Comparison of ENCODE assay signal across 24 cellular contexts in genomic region chr19:902093-902370, GRCh38. TPM values are rescaled to one million over a fixed set of nuclear protein-coding genes. Genes with fewer than 3 reads are reported as not detected.
"Had no signal": no experiment of that assay in that cellular context is flagged by ENCODE, and none has a peak within 500 bp of the region (broad histone marks: within the 10 kb centered on the region; RNA-seq: fewer than 3 reads in every experiment).

No MANE protein-coding gene starts in this region.

- H3K27ac ChIP-seq: ascending aorta, Peyer's patch had no signal

- DNase-seq: activated B cell treated with CpG ODN at 0.5 μM for 24 hours; activated CD4-positive, alpha-beta memory T cell treated with anti-CD3 and anti-CD28 coated beads, Interleukin-2, amount 10 ng/mL, durations not matched to agents 7 days and 5 days; activated CD4-positive, alpha-beta T cell treated with anti-CD3 and anti-CD28 coated beads, Interleukin-2, amount 10 ng/mL, durations not matched to agents 7 days and 5 days; activated gamma-delta T cell; activated naive CD4-positive, alpha-beta T cell treated with anti-CD3 and anti-CD28 coated beads, Interleukin-2, amount 10 ng/mL, durations not matched to agents 7 days and 5 days; activated T-cell treated with anti-CD3 and anti-CD28 coated beads for 4 hours; activated T-cell treated with anti-CD3 and anti-CD28 coated beads, Interleukin-2, amount 50 U/mL, for 48 hours; amniotic stem cell; MV-4-11; NCI-H1092 treated with DMSO at 0.1 percent for 48 hours; NCI-H1417 treated with DMSO at 0.1 percent for 48 hours; NCI-H187; NCI-H2081; NCI-H446; NCI-H524; Peyer's patch; SHP77 treated with DMSO at 0.1 percent for 48 hours had no signal

- ATAC-seq: activated T-helper 17 cell treated with anti-CD3 and anti-CD28 coated beads, Interleukin-2, amount 50 U/mL, for 72 hours had no signal

- H3K4me3 Mint-ChIP-seq: activated B cell treated with CpG ODN at 0.5 μM for 24 hours; activated CD4-positive, alpha-beta memory T cell treated with anti-CD3 and anti-CD28 coated beads, Interleukin-2, amount 10 ng/mL, durations not matched to agents 7 days and 5 days; activated CD4-positive, alpha-beta T cell treated with anti-CD3 and anti-CD28 coated beads, Interleukin-2, amount 10 ng/mL, durations not matched to agents 7 days and 5 days; activated naive CD4-positive, alpha-beta T cell treated with anti-CD3 and anti-CD28 coated beads, Interleukin-2, amount 10 ng/mL, durations not matched to agents 7 days and 5 days; activated T-helper 17 cell treated with anti-CD3 and anti-CD28 coated beads, Interleukin-2, amount 50 U/mL, for 72 hours; central memory CD8-positive, alpha-beta T cell; T-helper 1 cell treated with Interleukin-12 subunit alpha and Interleukin-12 subunit beta and Interleukin-4 antibody, amounts not matched to agents 30 μg/mL and 1 μg/mL, for 36 hours had no signal

- H3K4me1 Mint-ChIP-seq: activated T-helper 17 cell treated with anti-CD3 and anti-CD28 coated beads, Interleukin-2, amount 50 U/mL, for 72 hours had no signal

- H3K9me3 Mint-ChIP-seq: activated B cell treated with CpG ODN at 0.5 μM for 24 hours; activated CD4-positive, alpha-beta memory T cell treated with anti-CD3 and anti-CD28 coated beads, Interleukin-2, amount 10 ng/mL, durations not matched to agents 7 days and 5 days; activated CD4-positive, alpha-beta T cell treated with anti-CD3 and anti-CD28 coated beads, Interleukin-2, amount 10 ng/mL, durations not matched to agents 7 days and 5 days; activated naive CD4-positive, alpha-beta T cell treated with anti-CD3 and anti-CD28 coated beads, Interleukin-2, amount 10 ng/mL, durations not matched to agents 7 days and 5 days; activated T-helper 17 cell treated with anti-CD3 and anti-CD28 coated beads, Interleukin-2, amount 50 U/mL, for 72 hours; central memory CD8-positive, alpha-beta T cell; T-helper 1 cell treated with Interleukin-12 subunit alpha and Interleukin-12 subunit beta and Interleukin-4 antibody, amounts not matched to agents 30 μg/mL and 1 μg/mL, for 36 hours had no signal

- H3K27ac Mint-ChIP-seq: activated CD4-positive, alpha-beta memory T cell treated with anti-CD3 and anti-CD28 coated beads, Interleukin-2, amount 10 ng/mL, durations not matched to agents 7 days and 5 days; activated CD4-positive, alpha-beta T cell treated with anti-CD3 and anti-CD28 coated beads, Interleukin-2, amount 10 ng/mL, durations not matched to agents 7 days and 5 days; activated naive CD4-positive, alpha-beta T cell treated with anti-CD3 and anti-CD28 coated beads, Interleukin-2, amount 10 ng/mL, durations not matched to agents 7 days and 5 days; activated T-helper 17 cell treated with anti-CD3 and anti-CD28 coated beads, Interleukin-2, amount 50 U/mL, for 72 hours; T-helper 1 cell treated with Interleukin-12 subunit alpha and Interleukin-12 subunit beta and Interleukin-4 antibody, amounts not matched to agents 30 μg/mL and 1 μg/mL, for 36 hours had no signal

- H3K27me3 Mint-ChIP-seq: activated B cell treated with CpG ODN at 0.5 μM for 24 hours; activated CD4-positive, alpha-beta memory T cell treated with anti-CD3 and anti-CD28 coated beads, Interleukin-2, amount 10 ng/mL, durations not matched to agents 7 days and 5 days; activated CD4-positive, alpha-beta T cell treated with anti-CD3 and anti-CD28 coated beads, Interleukin-2, amount 10 ng/mL, durations not matched to agents 7 days and 5 days; activated naive CD4-positive, alpha-beta T cell treated with anti-CD3 and anti-CD28 coated beads, Interleukin-2, amount 10 ng/mL, durations not matched to agents 7 days and 5 days; activated T-helper 17 cell treated with anti-CD3 and anti-CD28 coated beads, Interleukin-2, amount 50 U/mL, for 72 hours; brain; central memory CD8-positive, alpha-beta T cell had no signal

RNA-seq across cellular contexts. Expression of gene RNU6-9, which starts 8.7 kb away (rescaled TPM):
- total RNA-seq: activated B cell treated with CpG ODN at 0.5 μM for 24 hours; activated CD4-positive, alpha-beta memory T cell treated with anti-CD3 and anti-CD28 coated beads, Interleukin-2, amount 10 ng/mL, durations not matched to agents 7 days and 5 days; activated CD4-positive, alpha-beta T cell treated with anti-CD3 and anti-CD28 coated beads, Interleukin-2, amount 10 ng/mL, durations not matched to agents 7 days and 5 days; activated CD8-positive, alpha-beta memory T cell treated with anti-CD3 and anti-CD28 coated beads for 36 hours; activated T-helper 17 cell treated with anti-CD3 and anti-CD28 coated beads, Interleukin-2, amount 50 U/mL, for 72 hours; ascending aorta; Peyer's patch; SK-MEL-5 had no signal

RNA-seq across cellular contexts. Expression of gene KISS1R, which starts 15.1 kb away (rescaled TPM):
- total RNA-seq: ascending aorta, Peyer's patch, SK-MEL-5 had no signal
